8 cellular contexts compared by ENCODE assay signal in the genomic region with DNA sequence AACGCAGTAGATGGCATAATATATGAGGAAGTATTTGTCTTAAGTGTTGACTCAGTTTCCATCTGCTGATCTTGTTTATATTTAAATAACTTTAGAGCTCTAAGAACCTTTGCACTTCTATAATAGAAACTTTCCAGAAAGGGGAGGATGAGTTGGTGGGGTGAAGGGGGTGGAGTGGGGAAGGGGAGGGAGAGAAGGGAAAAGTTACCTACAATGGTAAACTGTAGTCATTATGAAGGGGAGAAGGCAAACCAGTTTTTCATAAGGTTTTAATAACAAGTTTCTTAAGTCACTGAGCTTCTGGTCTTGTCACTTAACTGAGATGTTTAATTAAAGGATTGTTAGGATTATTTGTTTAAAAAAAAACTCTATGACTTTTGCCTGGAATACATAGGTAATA. TPM values are rescaled to one million over a fixed set of nuclear protein-coding genes. Genes with fewer than 3 reads are reported as not detected.
DNase-seq lines count a peak whose midpoint lies in the region; TF ChIP-seq lines count a peak whose summit lies in the region.

No MANE protein-coding gene starts in this region.

- H3K9ac ChIP-seq in ES-I3 (ENCODE audit: low read depth, low read length) (peak overlapping the region; percentile 8; the same call in 1 of the 2 replicates), duodenal mucosa (ENCODE audit: low read depth in 1 of 2, low read length in 2 of 2) (peak overlapping the region; percentile 20 to 62)

- peak overlapping the region; percentile 89 for H3K27ac Mint-ChIP-seq in osteocyte (ENCODE audit: unreplicated experiment)

- H3K9me3 Mint-ChIP-seq in osteocyte (ENCODE audit: unreplicated experiment) = no peaks in the 10 kb centered on the region

- H3K4me1 Mint-ChIP-seq in osteocyte (ENCODE audit: unreplicated experiment) = peaks cover 15% of the 10 kb centered on the region

- no peaks in the 10 kb centered on the region for H3K27me3 ChIP-seq in duodenal mucosa (ENCODE audit: control insufficient read depth in 1 of 2, insufficient read depth in 2 of 2, low read length in 2 of 2)

- peaks cover 4% of the 10 kb centered on the region; the same call in 1 of the 2 replicates for H3K4me1 ChIP-seq in ES-I3 (ENCODE audit: insufficient read depth, low read length)
- H3K4me1 ChIP-seq in duodenal mucosa (ENCODE audit: control insufficient read depth in 1 of 2, insufficient read depth in 2 of 2, low read length in 2 of 2) = peaks cover 0 to 24% of the 10 kb centered on the region in 2 donors

- peak overlapping the region; percentile 74 for H3K4me3 Mint-ChIP-seq in osteocyte (ENCODE audit: unreplicated experiment)

- peaks cover 8% of the 10 kb centered on the region for H3K27me3 Mint-ChIP-seq in osteocyte (ENCODE audit: unreplicated experiment)

- no peaks in the 10 kb centered on the region for H3K36me3 Mint-ChIP-seq in osteocyte (ENCODE audit: unreplicated experiment)

- peak overlapping the region; percentile 61 to 65 for H3K4me3 ChIP-seq in duodenal mucosa (ENCODE audit: low read depth in 1 of 2, low read length in 2 of 2)

- no peaks in the 10 kb centered on the region for H3K36me3 ChIP-seq in ES-I3 (ENCODE audit: insufficient read depth, low read length)
- H3K36me3 ChIP-seq in KOPT-K1 (ENCODE audit: insufficient read depth, low read length) = no peaks in the 10 kb centered on the region
- H3K36me3 ChIP-seq in duodenal mucosa (ENCODE audit: control insufficient read depth in 1 of 2, insufficient read depth in 2 of 2, low read length in 2 of 2) = peaks cover 0 to 2% of the 10 kb centered on the region in 2 donors

- H3K9me3 ChIP-seq in ES-I3 (ENCODE audit: control insufficient read depth, insufficient read depth, low read length) (no peaks in the 10 kb centered on the region), KOPT-K1 (ENCODE audit: insufficient read depth, low read length, poor library complexity, severe bottlenecking) (no peaks in the 10 kb centered on the region), duodenal mucosa (ENCODE audit: control insufficient read depth in 1 of 2, low read length in 2 of 2) (no peaks in the 10 kb centered on the region)

- TF ChIP-seq CTCF in osteocyte (IDR thresholded peaks at IDR 0.05) = no peak

- H3K27ac ChIP-seq in KOPT-K1 (ENCODE audit: low read depth, low read length, poor library complexity, severe bottlenecking) (peak overlapping the region; percentile 18), duodenal mucosa (ENCODE audit: low read depth, low read length) (no peak overlapping the region)

- no peak for DNase-seq in osteocyte (ENCODE audit: extremely low spot score, unreplicated experiment)
- DNase-seq in A172 (ENCODE audit: low spot score) = no peak
- DNase-seq in central memory CD4-positive, alpha-beta T cell = no peak
- DNase-seq in activated CD4-positive, alpha-beta T cell treated with anti-CD3 and anti-CD28 coated beads, Interleukin-2, amount 50 U/mL, for 48 hours = no peak
- DNase-seq in occipital lobe (lab: John Stamatoyannopoulos, UW) = no peak

RNA-seq across cellular contexts. Expression of a gene that starts 0.3 kb away (rescaled TPM):
- 8.3 and 9.1 TPM in 2 replicates for total RNA-seq in osteocyte
- total RNA-seq in A172 (2014; rRNA removed; shearing (Covaris generic)) = 8.8 and 11.6 TPM in 2 replicates
- total RNA-seq in occipital lobe = 7.3 TPM

RNA-seq across cellular contexts. Expression of a gene that starts 11.8 kb away (rescaled TPM):
- total RNA-seq in osteocyte (3.5 and 4.0 TPM in 2 replicates), occipital lobe (7.8 TPM)
- total RNA-seq in A172 (2014; rRNA removed; shearing (Covaris generic)) = 8.4 and 9.5 TPM in 2 replicates
